9 cellular contexts compared by ENCODE assay signal in the genomic region with DNA sequence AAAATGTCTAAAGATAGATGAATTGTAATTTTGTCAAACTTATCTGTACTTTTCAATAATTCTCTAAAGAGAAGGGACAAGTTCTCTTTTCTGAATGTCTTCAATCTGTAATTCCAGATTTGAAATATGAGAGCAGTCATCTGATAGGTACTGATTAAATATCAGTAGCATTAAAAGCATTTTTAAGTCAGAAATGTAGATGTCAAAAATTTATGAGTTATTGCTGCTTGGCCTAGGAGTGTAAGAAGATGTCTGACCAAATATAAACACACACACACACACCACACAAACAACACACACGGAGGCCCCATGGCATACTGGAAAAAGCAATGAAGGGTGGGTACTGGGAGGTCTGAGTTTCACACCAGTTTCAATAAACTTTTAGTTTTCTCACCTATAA. TPM values are rescaled to one million over a fixed set of nuclear protein-coding genes. Genes with fewer than 3 reads are reported as not detected.
A peak's percentile ranks its signal among the peaks of the same experiment; 100 is the strongest.
DNase-seq lines count a peak whose midpoint lies in the region; TF ChIP-seq lines count a peak whose summit lies in the region.
"Had no signal": no experiment of that assay in that cellular context is flagged by ENCODE, and none has a peak within 500 bp of the region (broad histone marks: within the 10 kb centered on the region; RNA-seq: fewer than 3 reads in every experiment).

No MANE protein-coding gene starts in this region.

- H3K4me1 Mint-ChIP-seq in Caco-2 (ENCODE audit: low read depth, unreplicated experiment) = peaks cover 16% of the 10 kb centered on the region
- peaks cover 14% of the 10 kb centered on the region for H3K4me1 Mint-ChIP-seq in endodermal cell

- H3K36me3 Mint-ChIP-seq in Caco-2 (ENCODE audit: insufficient read depth, unreplicated experiment) = peaks cover 43% of the 10 kb centered on the region
- peaks cover 2% of the 10 kb centered on the region for H3K36me3 Mint-ChIP-seq in endodermal cell (ENCODE audit: low read depth)

- H3F3A ChIP-seq in PC-9 (ENCODE audit: insufficient read depth, low read depth) = peaks cover 40% of the 10 kb centered on the region

- BruUV-seq in Caco-2 (replicated peaks; lab: Mats Ljungman, UMichigan) = no TSS peak
- BruUV-seq in PC-9 (replicated peaks; lab: Mats Ljungman, UMichigan) = no TSS peak

- H3K9me3 Mint-ChIP-seq in Caco-2 (ENCODE audit: unreplicated experiment) = no peaks in the 10 kb centered on the region
- H3K9me3 Mint-ChIP-seq in endodermal cell = no peaks in the 10 kb centered on the region

- H2AFZ ChIP-seq in PC-9 (no peak overlapping the region; the same call in 1 of the 2 replicates), neuron (ENCODE audit: low read depth, low read length) (no peak overlapping the region)

- H3K9me2 ChIP-seq in PC-9 (ENCODE audit: insufficient read depth) = no peaks in the 10 kb centered on the region

- H3K4me1 ChIP-seq in Caco-2 (peaks cover 15% of the 10 kb centered on the region), PC-9 (replicated peaks; ENCODE audit: insufficient read depth) (peaks cover 30% of the 10 kb centered on the region), endodermal cell (ENCODE audit: control insufficient read depth, insufficient read depth, low read length) (no peaks in the 10 kb centered on the region), neuron (ENCODE audit: insufficient read depth, low read length) (peaks cover 13% of the 10 kb centered on the region)

- TF ChIP-seq CTCF in Caco-2 (IDR thresholded peaks at IDR 0.05; ENCODE audit: insufficient read depth in 1 of 2, low read depth in 1 of 2, low read length in 1 of 2, severe bottlenecking in 1 of 2, unreplicated experiment in 1 of 2) = no peak
- TF ChIP-seq CTCF in PC-9 (conservative IDR thresholded peaks at IDR 0.05) = no peak
- no peak for TF ChIP-seq CTCF in endodermal cell (conservative IDR thresholded peaks at IDR 0.05)

- peak overlapping the region; percentile 97 for H3K9ac ChIP-seq in endodermal cell (ENCODE audit: extremely low read depth, low read length, poor library complexity, severe bottlenecking)

- H3K4me2 ChIP-seq in PC-9 = peak overlapping the region; percentile 94

- peaks cover 43% of the 10 kb centered on the region for H3K79me2 ChIP-seq in PC-9 (ENCODE audit: low read depth)

- H3K9me3 ChIP-seq in Caco-2 (no peaks in the 10 kb centered on the region), PC-9 (ENCODE audit: insufficient read depth, low read depth) (no peaks in the 10 kb centered on the region), endodermal cell (ENCODE audit: control insufficient read depth, low read length) (no peaks in the 10 kb centered on the region), neuron (ENCODE audit: low read length) (no peaks in the 10 kb centered on the region)

- 100% methylated on average over 1 of the region's 1 CpG; no CpG with 5 or more reads in 1 of the 2 experiments for WGBS in endodermal cell (ENCODE audit: insufficient coverage in 1 of 2, insufficient read length in 1 of 2), 2 experiments

- H4K20me1 ChIP-seq in PC-9 (ENCODE audit: insufficient read depth) = peaks cover 18% of the 10 kb centered on the region

- H3K4me3 ChIP-seq in Caco-2 (ENCODE audit: low read depth, low read length) = peak overlapping the region; percentile 63
- peak overlapping the region; percentile 83 for H3K4me3 ChIP-seq in PC-9
- H3K4me3 ChIP-seq in endodermal cell (ENCODE audit: low read length) = peak overlapping the region; percentile 99
- peak overlapping the region; percentile 56 for H3K4me3 ChIP-seq in neuron (ENCODE audit: low read length)

- H3K27me3 Mint-ChIP-seq in Caco-2 (ENCODE audit: insufficient read depth, unreplicated experiment) = no peaks in the 10 kb centered on the region
- no peaks in the 10 kb centered on the region for H3K27me3 Mint-ChIP-seq in endodermal cell (ENCODE audit: insufficient read depth)

- intact Hi-C loops in Caco-2 (cut with micrococcal nuclease; ENCODE audit: unreplicated experiment) = loop anchor here (5.0 kb wide), 2 partner anchors 284 to 299 kb away; partner anchors contain the start of genes NME1 and NME2
- intact Hi-C loops in PC-9 (cut with micrococcal nuclease; ENCODE audit: unreplicated experiment) = no loop called here
- intact Hi-C loops in head of caudate nucleus (cut with DNase I) = no loop called here

- POLR2A ChIA-PET in Caco-2 (lab: Charles Lee) = no interaction called here
- POLR2A ChIA-PET in PC-9 (lab: Charles Lee; ENCODE audit: unreplicated experiment) = no interaction called here

- H3K27me3 ChIP-seq in Caco-2 (replicated peaks; ENCODE audit: control insufficient read depth, insufficient read depth, low read length) (no peaks in the 10 kb centered on the region), PC-9 (ENCODE audit: insufficient read depth, low read depth) (no peaks in the 10 kb centered on the region), endodermal cell (ENCODE audit: control insufficient read depth, insufficient read depth, low read length, poor library complexity, severe bottlenecking) (no peaks in the 10 kb centered on the region), neuron (ENCODE audit: insufficient read depth, low read length) (no peaks in the 10 kb centered on the region)

- H3K36me3 ChIP-seq in Caco-2 (ENCODE audit: control insufficient read depth, insufficient read depth, low read length) (peaks cover under 1% of the 10 kb centered on the region), PC-9 (ENCODE audit: low read depth) (0 out of 2 replicates have a peak, but pooled peaks cover 6% of the 10 kb centered on the region), endodermal cell (ENCODE audit: control insufficient read depth, insufficient read depth, low read length) (peaks cover 4% of the 10 kb centered on the region), neuron (ENCODE audit: insufficient read depth, low read length) (peaks cover 2% of the 10 kb centered on the region)

- H3K27ac ChIP-seq in PC-9 = peak overlapping the region; percentile 95
- H3K27ac ChIP-seq in endodermal cell (ENCODE audit: low read depth, low read length) = no peak overlapping the region

- DNase-seq in Caco-2 (no peak), PC-9 (no peak), endodermal cell (no peak), AG20443 (ENCODE audit: low spot score) (no peak), NCI-H1930 (lab: John Stamatoyannopoulos, UW) (no peak), head of caudate nucleus (no peak)
- no peak for DNase-seq in activated CD4-positive, alpha-beta T cell treated with anti-CD3 and anti-CD28 coated beads for 1 hour
- DNase-seq: NCI-H1105 treated with DMSO at 0.1 percent for 48 hours had no signal

- H3K27ac Mint-ChIP-seq in Caco-2 (ENCODE audit: unreplicated experiment) (peak overlapping the region; percentile 95), endodermal cell (no peak overlapping the region)

- H3K4me3 Mint-ChIP-seq in Caco-2 (ENCODE audit: unreplicated experiment) (peak overlapping the region; percentile 79), endodermal cell (peak overlapping the region; percentile 94)

- CTCF ChIA-PET in Caco-2 (lab: Charles Lee) (interaction anchor here (1.1 kb wide), 1 partner anchor 16 kb away, joined by 5 read pairs; no protein-coding TSS in a partner anchor), PC-9 (lab: Charles Lee) (no interaction called here)

RNA-seq across cellular contexts. Expression of gene TOB1, which starts 2.4 kb away (rescaled TPM):
- total RNA-seq in Caco-2 (2022) (114 TPM in 2 replicates), PC-9 (2021) (54.2 and 67.9 TPM in 2 replicates), endodermal cell (10 to 100 TPM; 35.5 to 36.3 TPM)
- 45.3 TPM for polyA plus RNA-seq in endodermal cell (2013, experiment 1 of 2)
- polyA plus RNA-seq in endodermal cell (2013, experiment 2 of 2) = 45.3 TPM

RNA-seq across cellular contexts. Expression of gene WFIKKN2, which starts 33.2 kb away (rescaled TPM):
- total RNA-seq in Caco-2 (2022) (not detected in 2 replicates), PC-9 (2021) (not detected in 2 replicates), endodermal cell (under 1 TPM; 0.29 to 0.35 TPM)
- polyA plus RNA-seq in endodermal cell (2013, experiment 1 of 2) = 0.25 TPM
- 0.29 TPM for polyA plus RNA-seq in endodermal cell (2013, experiment 2 of 2)
